ENCODE assay signal across 1 cellular context in the genomic region with DNA sequence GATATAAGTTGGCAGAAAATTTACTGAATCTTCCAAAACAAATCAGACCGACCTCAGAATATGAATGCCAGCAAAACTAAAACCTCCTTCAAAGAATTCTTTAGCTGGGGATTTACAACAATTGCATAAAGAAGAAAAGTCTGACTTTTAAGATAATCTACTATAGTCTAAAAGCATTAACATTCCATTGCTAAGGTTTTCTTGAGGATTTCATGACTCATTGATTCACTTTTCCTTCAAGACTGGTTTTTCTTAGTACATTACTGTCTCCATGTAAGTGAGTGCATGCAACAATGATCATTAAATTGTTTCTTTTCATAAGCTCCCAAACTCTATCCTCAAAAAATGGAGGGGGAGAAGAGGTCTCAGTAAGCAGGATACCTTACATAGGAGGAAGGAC.
TF ChIP-seq lines count a peak whose summit lies in the region.

No MANE protein-coding gene starts in this region.

TF ChIP-seq in WTC11, 78 proteins besides CTCF, POLR2A, EP300 and RAD21 (continued from another document):
- TF ChIP-seq GABPB1 (CRISPR knock-in tag; IDR thresholded peaks at IDR 0.05) = no peak
- TF ChIP-seq, protein P1, sequence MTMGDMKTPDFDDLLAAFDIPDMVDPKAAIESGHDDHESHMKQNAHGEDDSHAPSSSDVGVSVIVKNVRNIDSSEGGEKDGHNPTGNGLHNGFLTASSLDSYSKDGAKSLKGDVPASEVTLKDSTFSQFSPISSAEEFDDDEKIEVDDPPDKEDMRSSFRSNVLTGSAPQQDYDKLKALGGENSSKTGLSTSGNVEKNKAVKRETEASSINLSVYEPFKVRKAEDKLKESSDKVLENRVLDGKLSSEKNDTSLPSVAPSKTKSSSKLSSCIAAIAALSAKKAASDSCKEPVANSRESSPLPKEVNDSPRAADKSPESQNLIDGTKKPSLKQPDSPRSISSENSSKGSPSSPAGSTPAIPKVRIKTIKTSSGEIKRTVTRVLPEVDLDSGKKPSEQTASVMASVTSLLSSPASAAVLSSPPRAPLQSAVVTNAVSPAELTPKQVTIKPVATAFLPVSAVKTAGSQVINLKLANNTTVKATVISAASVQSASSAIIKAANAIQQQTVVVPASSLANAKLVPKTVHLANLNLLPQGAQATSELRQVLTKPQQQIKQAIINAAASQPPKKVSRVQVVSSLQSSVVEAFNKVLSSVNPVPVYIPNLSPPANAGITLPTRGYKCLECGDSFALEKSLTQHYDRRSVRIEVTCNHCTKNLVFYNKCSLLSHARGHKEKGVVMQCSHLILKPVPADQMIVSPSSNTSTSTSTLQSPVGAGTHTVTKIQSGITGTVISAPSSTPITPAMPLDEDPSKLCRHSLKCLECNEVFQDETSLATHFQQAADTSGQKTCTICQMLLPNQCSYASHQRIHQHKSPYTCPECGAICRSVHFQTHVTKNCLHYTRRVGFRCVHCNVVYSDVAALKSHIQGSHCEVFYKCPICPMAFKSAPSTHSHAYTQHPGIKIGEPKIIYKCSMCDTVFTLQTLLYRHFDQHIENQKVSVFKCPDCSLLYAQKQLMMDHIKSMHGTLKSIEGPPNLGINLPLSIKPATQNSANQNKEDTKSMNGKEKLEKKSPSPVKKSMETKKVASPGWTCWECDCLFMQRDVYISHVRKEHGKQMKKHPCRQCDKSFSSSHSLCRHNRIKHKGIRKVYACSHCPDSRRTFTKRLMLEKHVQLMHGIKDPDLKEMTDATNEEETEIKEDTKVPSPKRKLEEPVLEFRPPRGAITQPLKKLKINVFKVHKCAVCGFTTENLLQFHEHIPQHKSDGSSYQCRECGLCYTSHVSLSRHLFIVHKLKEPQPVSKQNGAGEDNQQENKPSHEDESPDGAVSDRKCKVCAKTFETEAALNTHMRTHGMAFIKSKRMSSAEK (CRISPR knock-in tag; IDR thresholded peaks at IDR 0.05; ENCODE audit: borderline replicate concordance) = no peak
- TF ChIP-seq, protein P2, sequence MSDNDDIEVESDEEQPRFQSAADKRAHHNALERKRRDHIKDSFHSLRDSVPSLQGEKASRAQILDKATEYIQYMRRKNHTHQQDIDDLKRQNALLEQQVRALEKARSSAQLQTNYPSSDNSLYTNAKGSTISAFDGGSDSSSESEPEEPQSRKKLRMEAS (CRISPR knock-in tag; IDR thresholded peaks at IDR 0.05) = no peak
- TF ChIP-seq, protein P3, sequence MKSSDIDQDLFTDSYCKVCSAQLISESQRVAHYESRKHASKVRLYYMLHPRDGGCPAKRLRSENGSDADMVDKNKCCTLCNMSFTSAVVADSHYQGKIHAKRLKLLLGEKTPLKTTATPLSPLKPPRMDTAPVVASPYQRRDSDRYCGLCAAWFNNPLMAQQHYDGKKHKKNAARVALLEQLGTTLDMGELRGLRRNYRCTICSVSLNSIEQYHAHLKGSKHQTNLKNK (CRISPR knock-in tag; IDR thresholded peaks at IDR 0.05) = no peak
- no peak for TF ChIP-seq IRF2 (CRISPR knock-in tag; IDR thresholded peaks at IDR 0.05; ENCODE audit: borderline replicate concordance, low read depth)
- TF ChIP-seq HMGA2 (CRISPR knock-in tag; IDR thresholded peaks at IDR 0.05) = no peak
- TF ChIP-seq MXD4 (CRISPR knock-in tag; IDR thresholded peaks at IDR 0.05; ENCODE audit: borderline replicate concordance) = no peak
- no peak for TF ChIP-seq ZNF396 (CRISPR knock-in tag; IDR thresholded peaks at IDR 0.05; ENCODE audit: borderline replicate concordance)
